ENCODE assay signal across 1 cellular context in the genomic region with DNA sequence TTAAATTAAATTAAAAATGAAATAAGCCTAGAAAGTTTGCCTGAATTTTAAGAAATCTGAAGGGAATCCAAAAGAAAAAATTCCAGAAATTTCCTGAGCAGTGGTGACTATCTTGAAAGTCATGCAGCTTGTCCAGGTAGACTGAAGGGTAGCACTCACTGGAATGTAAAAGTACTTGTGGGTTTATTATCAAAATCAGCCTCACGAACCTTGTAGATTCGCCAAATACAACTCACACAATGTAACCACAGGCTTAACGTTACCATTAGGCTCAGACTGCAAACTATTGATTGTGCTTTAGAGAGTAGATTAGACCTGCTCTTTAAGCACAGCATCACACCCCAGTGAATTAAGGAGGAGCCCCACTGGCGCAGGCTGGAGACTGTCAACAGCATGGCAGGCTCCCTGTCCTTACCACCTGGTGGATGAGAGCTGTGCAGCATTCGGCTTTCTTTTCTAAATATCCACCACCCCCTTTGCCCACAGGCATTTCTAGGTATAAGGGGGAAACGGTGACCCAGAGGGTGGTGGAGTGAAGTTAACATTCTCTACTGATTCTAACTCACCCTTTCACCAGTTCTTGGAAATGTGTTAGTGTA.
TF ChIP-seq lines count a peak whose summit lies in the region.

No MANE protein-coding gene starts in this region.

TF ChIP-seq in GM23338, 12 proteins besides CTCF, POLR2A, EP300 and RAD21 (continued from another document):
- TF ChIP-seq, protein P1, sequence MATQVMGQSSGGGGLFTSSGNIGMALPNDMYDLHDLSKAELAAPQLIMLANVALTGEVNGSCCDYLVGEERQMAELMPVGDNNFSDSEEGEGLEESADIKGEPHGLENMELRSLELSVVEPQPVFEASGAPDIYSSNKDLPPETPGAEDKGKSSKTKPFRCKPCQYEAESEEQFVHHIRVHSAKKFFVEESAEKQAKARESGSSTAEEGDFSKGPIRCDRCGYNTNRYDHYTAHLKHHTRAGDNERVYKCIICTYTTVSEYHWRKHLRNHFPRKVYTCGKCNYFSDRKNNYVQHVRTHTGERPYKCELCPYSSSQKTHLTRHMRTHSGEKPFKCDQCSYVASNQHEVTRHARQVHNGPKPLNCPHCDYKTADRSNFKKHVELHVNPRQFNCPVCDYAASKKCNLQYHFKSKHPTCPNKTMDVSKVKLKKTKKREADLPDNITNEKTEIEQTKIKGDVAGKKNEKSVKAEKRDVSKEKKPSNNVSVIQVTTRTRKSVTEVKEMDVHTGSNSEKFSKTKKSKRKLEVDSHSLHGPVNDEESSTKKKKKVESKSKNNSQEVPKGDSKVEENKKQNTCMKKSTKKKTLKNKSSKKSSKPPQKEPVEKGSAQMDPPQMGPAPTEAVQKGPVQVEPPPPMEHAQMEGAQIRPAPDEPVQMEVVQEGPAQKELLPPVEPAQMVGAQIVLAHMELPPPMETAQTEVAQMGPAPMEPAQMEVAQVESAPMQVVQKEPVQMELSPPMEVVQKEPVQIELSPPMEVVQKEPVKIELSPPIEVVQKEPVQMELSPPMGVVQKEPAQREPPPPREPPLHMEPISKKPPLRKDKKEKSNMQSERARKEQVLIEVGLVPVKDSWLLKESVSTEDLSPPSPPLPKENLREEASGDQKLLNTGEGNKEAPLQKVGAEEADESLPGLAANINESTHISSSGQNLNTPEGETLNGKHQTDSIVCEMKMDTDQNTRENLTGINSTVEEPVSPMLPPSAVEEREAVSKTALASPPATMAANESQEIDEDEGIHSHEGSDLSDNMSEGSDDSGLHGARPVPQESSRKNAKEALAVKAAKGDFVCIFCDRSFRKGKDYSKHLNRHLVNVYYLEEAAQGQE (IDR thresholded peaks at IDR 0.05; ENCODE audit: unreplicated experiment): no peak
- TF ChIP-seq STAT1 (IDR thresholded peaks at IDR 0.05; ENCODE audit: unreplicated experiment): no peak
- TF ChIP-seq EZH2 (IDR thresholded peaks at IDR 0.05; ENCODE audit: low read depth, unreplicated experiment): no peak
- no peak for TF ChIP-seq CREB1 (CRISPR knock-in tag; IDR thresholded peaks at IDR 0.05; ENCODE audit: low read depth)
- TF ChIP-seq JUNB (IDR thresholded peaks at IDR 0.05; ENCODE audit: unreplicated experiment): no peak
- TF ChIP-seq ZNF331 (CRISPR knock-in tag; IDR thresholded peaks at IDR 0.05; ENCODE audit: low read depth): no peak
